In genomic region chr12:117679776-117680175, GRCh38 we compare ENCODE assay signal across 25 cellular contexts.
DNase-seq lines count a peak whose midpoint lies in the region; FAIRE-seq and TF ChIP-seq lines count a peak whose summit lies in the region.
"Had no signal": no experiment of that assay in that cellular context is flagged by ENCODE, and none has a peak within 500 bp of the region (broad histone marks: within the 10 kb centered on the region; RNA-seq: fewer than 3 reads in every experiment).

No MANE protein-coding gene starts in this region.

- peaks cover 3% of the 10 kb centered on the region for H3K9me3 Mint-ChIP-seq in astrocyte (ENCODE audit: unreplicated experiment)
- H3K9me3 Mint-ChIP-seq: type B pancreatic cell had no signal

- H3K4me1 ChIP-seq in astrocyte (ENCODE audit: insufficient read depth, low read length) (peaks cover 20% of the 10 kb centered on the region), right atrium auricular region (no peaks in the 10 kb centered on the region)
- H3K4me1 ChIP-seq in effector memory CD4-positive, alpha-beta T cell (ENCODE audit: control insufficient read depth, insufficient read depth, low read length, poor library complexity, severe bottlenecking) = no peaks in the 10 kb centered on the region
- H3K4me1 ChIP-seq: breast epithelium, esophagus muscularis mucosa, gastrocnemius medialis had no signal

- H3K27ac ChIP-seq in astrocyte (ENCODE audit: low read depth, low read length) = peak overlapping the region; percentile 17
- no peak overlapping the region for H3K27ac ChIP-seq in right atrium auricular region
- no peak overlapping the region for H3K27ac ChIP-seq in effector memory CD4-positive, alpha-beta T cell (ENCODE audit: insufficient read depth, low read length, poor library complexity, severe bottlenecking)
- H3K27ac ChIP-seq: BLaER1 treated with 17β-estradiol and CSF1 and Interleukin-3, amounts not matched to agents 10 nM and 100 nM; breast epithelium; esophagus muscularis mucosa; gastrocnemius medialis; KMS-11 had no signal

- H3K4me2 ChIP-seq in astrocyte (ENCODE audit: low read length) = peak overlapping the region; percentile 62
- H3K4me2 ChIP-seq: BLaER1 treated with 17β-estradiol and CSF1 and Interleukin-3, amounts not matched to agents 10 nM and 100 nM; KMS-11 had no signal

- H3K4me3 ChIP-seq in astrocyte (ENCODE audit: insufficient read depth, low read depth, low read length) (no peak overlapping the region), right atrium auricular region (no peak overlapping the region)
- H3K4me3 ChIP-seq in effector memory CD4-positive, alpha-beta T cell (ENCODE audit: insufficient read depth, low read depth, low read length, poor library complexity, severe bottlenecking) = no peak overlapping the region
- H3K4me3 ChIP-seq: BLaER1 treated with 17β-estradiol and CSF1 and Interleukin-3, amounts not matched to agents 10 nM and 100 nM; breast epithelium; esophagus muscularis mucosa; gastrocnemius medialis had no signal

- H2AFZ ChIP-seq in astrocyte (ENCODE audit: low read depth, low read length) = no peak overlapping the region

- H3K27me3 ChIP-seq in astrocyte (ENCODE audit: insufficient read depth, low read length) = no peaks in the 10 kb centered on the region
- H3K27me3 ChIP-seq in right atrium auricular region = no peaks in the 10 kb centered on the region
- no peaks in the 10 kb centered on the region for H3K27me3 ChIP-seq in effector memory CD4-positive, alpha-beta T cell (replicated peaks; ENCODE audit: control insufficient read depth, insufficient read depth, low read length, poor library complexity, severe bottlenecking)
- H3K27me3 ChIP-seq: BLaER1 treated with 17β-estradiol and CSF1 and Interleukin-3, amounts not matched to agents 10 nM and 100 nM; breast epithelium; gastrocnemius medialis had no signal

- H3K36me3 ChIP-seq in astrocyte (ENCODE audit: insufficient read depth, low read length) (no peaks in the 10 kb centered on the region), right atrium auricular region (no peaks in the 10 kb centered on the region)
- H3K36me3 ChIP-seq in effector memory CD4-positive, alpha-beta T cell (ENCODE audit: control insufficient read depth, insufficient read depth, low read length) = no peaks in the 10 kb centered on the region
- H3K36me3 ChIP-seq: BLaER1 treated with 17β-estradiol and CSF1 and Interleukin-3, amounts not matched to agents 10 nM and 100 nM; breast epithelium; esophagus muscularis mucosa; gastrocnemius medialis had no signal

- H3K79me2 ChIP-seq in astrocyte (ENCODE audit: insufficient read depth, low read length) = no peaks in the 10 kb centered on the region

- in situ Hi-C loops in ACHN (cut with HindIII; ENCODE audit: low pct_ligation_motif_present, low pct_unique_long_range_greater_than_20kb, low sequenced_read_pairs) = loop anchor here (25.0 kb wide), 1 partner anchor 158 kb away; no protein-coding TSS in a partner anchor

- DNase-seq in ACHN = peak; percentile 32
- peak; percentile 11 for DNase-seq in LHCN-M2 (ENCODE audit: low read depth)
- DNase-seq in astrocyte (ENCODE audit: low read depth) = peak; percentile 38
- peak; percentile 54 for DNase-seq in kidney glomerular epithelial cell (lab: John Stamatoyannopoulos, UW)
- no peak for DNase-seq in right atrium auricular region (ENCODE audit: low spot score)
- no peak for DNase-seq in activated CD4-positive, alpha-beta T cell treated with anti-CD3 and anti-CD28 coated beads, Interleukin-2, amount 50 U/mL, for 4 hours
- no peak for DNase-seq in RKO (ENCODE audit: low spot score)
- no peak for DNase-seq in effector memory CD4-positive, alpha-beta T cell
- DNase-seq: activated CD4-positive, alpha-beta T cell treated with anti-CD3 and anti-CD28 coated beads, Interleukin-2, amount 50 U/mL, for 48 hours; activated naive CD4-positive, alpha-beta T cell treated with Interleukin-2 at 50 U/mL for 16 hours; Calu3; DND-41; gastrocnemius medialis; hippocampal formation; naive B cell; NCI-H1694; occipital lobe; SIG-M5 had no signal

- H3K36me3 Mint-ChIP-seq in astrocyte (ENCODE audit: low read depth, unreplicated experiment) = peaks cover 3% of the 10 kb centered on the region
- H3K36me3 Mint-ChIP-seq: naive B cell, type B pancreatic cell had no signal

- peak overlapping the region; percentile 80 for H3K27ac Mint-ChIP-seq in astrocyte (ENCODE audit: unreplicated experiment)
- H3K27ac Mint-ChIP-seq: naive B cell, type B pancreatic cell had no signal

- H3K4me1 Mint-ChIP-seq in astrocyte (ENCODE audit: low read depth, unreplicated experiment) = peaks cover 23% of the 10 kb centered on the region

- no peak for FAIRE-seq in astrocyte (lab: Jason Lieb, UNC)
- FAIRE-seq: colon, GM12891 had no signal

- H3K27me3 Mint-ChIP-seq in astrocyte (ENCODE audit: low read depth, unreplicated experiment) = no peaks in the 10 kb centered on the region

- H4K20me1 ChIP-seq in astrocyte (ENCODE audit: insufficient read depth, low read length) = no peaks in the 10 kb centered on the region
- H4K20me1 ChIP-seq: BLaER1 treated with 17β-estradiol and CSF1 and Interleukin-3, amounts not matched to agents 10 nM and 100 nM had no signal

- H3K4me3 Mint-ChIP-seq in astrocyte (ENCODE audit: unreplicated experiment) = no peak overlapping the region
- H3K4me3 Mint-ChIP-seq: naive B cell, type B pancreatic cell had no signal

- peak overlapping the region; percentile 18 for H3K9ac ChIP-seq in astrocyte (ENCODE audit: low read length)
- H3K9ac ChIP-seq: BLaER1 treated with 17β-estradiol and CSF1 and Interleukin-3, amounts not matched to agents 10 nM and 100 nM; KMS-11 had no signal

- TF ChIP-seq CTCF in astrocyte (IDR thresholded peaks at IDR 0.05; ENCODE audit: insufficient read depth, low read depth, low read length) (no peak), right atrium auricular region (IDR thresholded peaks at IDR 0.05) (no peak)

- no peaks in the 10 kb centered on the region for H3K9me3 ChIP-seq in astrocyte (ENCODE audit: insufficient read depth, low read depth, low read length)
- no peaks in the 10 kb centered on the region for H3K9me3 ChIP-seq in right atrium auricular region
- H3K9me3 ChIP-seq in effector memory CD4-positive, alpha-beta T cell (ENCODE audit: control insufficient read depth, low read length) = no peaks in the 10 kb centered on the region
- H3K9me3 ChIP-seq: gastrocnemius medialis had no signal

Comparison
In these comparisons a context has a peak if more than half of its experiments do, and no peak if none do; other contexts are left out.
1. DNase-seq: peak in ACHN (single experiment), LHCN-M2 (single experiment), astrocyte (single experiment) and kidney glomerular epithelial cell (single experiment); none in right atrium auricular region (single experiment), activated CD4-positive, alpha-beta T cell treated with anti-CD3 and anti-CD28 coated beads, Interleukin-2, amount 50 U/mL, for 4 hours (0 of 2), RKO (single experiment) and effector memory CD4-positive, alpha-beta T cell (0 of 3).